28 cellular contexts compared by ENCODE assay signal in genomic region chr21:41402796-41403195, GRCh38. TPM values are rescaled to one million over a fixed set of nuclear protein-coding genes. Genes with fewer than 3 reads are reported as not detected.
"Had no signal": no experiment of that assay in that cellular context is flagged by ENCODE, and none has a peak within 500 bp of the region (broad histone marks: within the 10 kb centered on the region; RNA-seq: fewer than 3 reads in every experiment).

No MANE protein-coding gene starts in this region.

- H3K9me3 Mint-ChIP-seq: activated CD4-positive, alpha-beta T cell treated with anti-CD3 and anti-CD28 coated beads, Interleukin-2, amount 10 ng/mL, durations not matched to agents 24 days and 14 days; activated naive CD4-positive, alpha-beta T cell treated with anti-CD3 and anti-CD28 coated beads for 36 hours; activated naive CD4-positive, alpha-beta T cell treated with anti-CD3 and anti-CD28 coated beads, Interleukin-2, amount 50 U/mL, for 72 hours; activated T-cell treated with anti-CD3 and anti-CD28 coated beads, Interleukin-2, amount 50 U/mL, for 24 hours; activated T-helper 2 cell treated with anti-CD3 and anti-CD28 coated beads, Interferon-gamma antibody, Interleukin-2, Interleukin-4, amounts not matched to agents 10 μg/mL and 5 μg/mL and 100 μg/mL, durations not matched to agents 14 hours and 24 hours and 36 hours had no signal

- DNase-seq: activated CD4-positive, alpha-beta T cell treated with anti-CD3 and anti-CD28 coated beads, Interleukin-2, amount 10 ng/mL, durations not matched to agents 24 days and 14 days; activated CD4-positive, alpha-beta T cell treated with anti-CD3 and anti-CD28 coated beads, Interleukin-2, amount 50 U/mL, for 48 hours; activated gamma-delta T cell treated with Interleukin-2 at 50 U/mL for 16 hours; activated naive CD4-positive, alpha-beta T cell treated with anti-CD3 and anti-CD28 coated beads for 36 hours; activated T-cell treated with anti-CD3 and anti-CD28 coated beads, Interleukin-2, amount 50 U/mL, for 24 hours; body of pancreas; caudate nucleus; cerebellar nuclear complex; KBM-7; NCI-H1105; NCI-H1417 treated with DMSO at 0.1 percent for 48 hours; NCI-H187 treated with DMSO at 0.1 percent for 48 hours; NCI-H2081; NCI-H2171 treated with DMSO at 0.1 percent for 48 hours; NCI-H2227 treated with DMSO at 0.1 percent for 48 hours; NCI-H446; NCI-H510A treated with DMSO at 0.1 percent for 48 hours; NCI-H69; SHP77; SJCRH30; T1000 had no signal

- ATAC-seq: activated naive CD4-positive, alpha-beta T cell treated with anti-CD3 and anti-CD28 coated beads, Interleukin-2, amount 50 U/mL, for 72 hours; body of pancreas; Panc1 had no signal

- H3K4me1 Mint-ChIP-seq: activated CD4-positive, alpha-beta T cell treated with anti-CD3 and anti-CD28 coated beads, Interleukin-2, amount 10 ng/mL, durations not matched to agents 24 days and 14 days had no signal

- H3K27ac ChIP-seq: adrenal gland, body of pancreas, breast epithelium, SJCRH30, SK-N-MC had no signal

- H3K27ac Mint-ChIP-seq: activated CD4-positive, alpha-beta T cell treated with anti-CD3 and anti-CD28 coated beads, Interleukin-2, amount 10 ng/mL, durations not matched to agents 24 days and 14 days; activated naive CD4-positive, alpha-beta T cell treated with anti-CD3 and anti-CD28 coated beads for 36 hours; activated naive CD4-positive, alpha-beta T cell treated with anti-CD3 and anti-CD28 coated beads, Interleukin-2, amount 50 U/mL, for 72 hours; activated T-cell treated with anti-CD3 and anti-CD28 coated beads, Interleukin-2, amount 50 U/mL, for 24 hours; activated T-helper 2 cell treated with anti-CD3 and anti-CD28 coated beads, Interferon-gamma antibody, Interleukin-2, Interleukin-4, amounts not matched to agents 10 μg/mL and 5 μg/mL and 100 μg/mL, durations not matched to agents 14 hours and 24 hours and 36 hours had no signal

- H3K27me3 Mint-ChIP-seq: activated CD4-positive, alpha-beta T cell treated with anti-CD3 and anti-CD28 coated beads, Interleukin-2, amount 10 ng/mL, durations not matched to agents 24 days and 14 days; activated T-cell treated with anti-CD3 and anti-CD28 coated beads, Interleukin-2, amount 50 U/mL, for 24 hours had no signal

- H3K4me1 ChIP-seq: adrenal gland, body of pancreas, breast epithelium, SJCRH30 had no signal

- H3K27me3 ChIP-seq: adrenal gland, body of pancreas, breast epithelium, SJCRH30 had no signal

- H3K9me3 ChIP-seq: adrenal gland, body of pancreas, breast epithelium, SJCRH30 had no signal

- H3K4me3 Mint-ChIP-seq: activated CD4-positive, alpha-beta T cell treated with anti-CD3 and anti-CD28 coated beads, Interleukin-2, amount 10 ng/mL, durations not matched to agents 24 days and 14 days; activated naive CD4-positive, alpha-beta T cell treated with anti-CD3 and anti-CD28 coated beads for 36 hours; activated T-cell treated with anti-CD3 and anti-CD28 coated beads, Interleukin-2, amount 50 U/mL, for 24 hours had no signal

RNA-seq across cellular contexts. Expression of gene MX1, which starts 23.2 kb away (rescaled TPM):
- total RNA-seq: SJCRH30 had no signal

RNA-seq across cellular contexts. Expression of gene MX2, which starts 41.0 kb away (rescaled TPM):
- total RNA-seq: MCF 10A, SJCRH30 had no signal
